Comparison of ENCODE assay signal across 11 cellular contexts in the genomic region with DNA sequence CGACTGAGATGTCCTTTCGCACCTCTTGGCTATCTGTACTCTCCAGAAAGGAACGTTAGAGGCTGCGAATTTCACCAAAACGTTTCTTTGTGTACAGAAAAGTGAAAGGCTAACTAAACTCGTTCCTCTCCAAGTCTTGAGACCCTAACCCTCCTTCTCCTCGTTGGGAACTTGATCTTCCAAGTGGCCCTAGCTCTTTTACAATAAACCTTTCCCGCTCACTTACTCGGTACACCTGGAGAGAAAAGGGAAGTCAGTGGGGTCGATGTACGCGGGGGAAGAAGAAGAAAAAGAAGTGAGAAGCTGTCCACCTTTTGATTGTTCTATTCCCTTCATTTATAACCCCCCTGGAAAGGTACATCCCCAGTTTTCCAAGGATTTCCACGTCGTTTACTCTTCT.
DNase-seq lines count a peak whose midpoint lies in the region; ATAC-seq lines count a peak whose summit lies in the region.
"Had no signal": no experiment of that assay in that cellular context is flagged by ENCODE, and none has a peak within 500 bp of the region (broad histone marks: within the 10 kb centered on the region; RNA-seq: fewer than 3 reads in every experiment).

No MANE protein-coding gene starts in this region.

- no peaks in the 10 kb centered on the region for H3K36me3 ChIP-seq in subcutaneous abdominal adipose tissue (ENCODE audit: control insufficient read depth in 5 of 5, insufficient read depth in 5 of 5, low read length in 5 of 5)

- H3K4me1 Mint-ChIP-seq in activated CD4-positive, alpha-beta T cell treated with anti-CD3 and anti-CD28 coated beads, Interleukin-2, amount 10 ng/mL, durations not matched to agents 24 days and 14 days: peaks cover 34% of the 10 kb centered on the region
- peaks cover 26% of the 10 kb centered on the region for H3K4me1 Mint-ChIP-seq in activated naive CD8-positive, alpha-beta T cell treated with anti-CD3 and anti-CD28 coated beads, Interleukin-2, amount 10 ng/mL, durations not matched to agents 7 days and 5 days

- POLR2A ChIA-PET in activated naive CD8-positive, alpha-beta T cell treated with anti-CD3 and anti-CD28 coated beads, Interleukin-2, amount 10 ng/mL, durations not matched to agents 7 days and 5 days (lab: Charles Lee): no interaction called here

- peaks cover 4% of the 10 kb centered on the region for H3K9me3 Mint-ChIP-seq in activated CD4-positive, alpha-beta T cell treated with anti-CD3 and anti-CD28 coated beads, Interleukin-2, amount 10 ng/mL, durations not matched to agents 24 days and 14 days
- no peaks in the 10 kb centered on the region for H3K9me3 Mint-ChIP-seq in activated naive CD8-positive, alpha-beta T cell treated with anti-CD3 and anti-CD28 coated beads, Interleukin-2, amount 10 ng/mL, durations not matched to agents 7 days and 5 days

- intact Hi-C loops in activated CD4-positive, alpha-beta T cell treated with anti-CD3 and anti-CD28 coated beads, Interleukin-2, amount 10 ng/mL, durations not matched to agents 24 days and 14 days (cut with micrococcal nuclease): loop anchor here (5.0 to 10.0 kb wide), 5 partner anchors 331 to 1829 kb away; partner anchors contain the start of gene FOXP2

- H3K4me3 ChIP-seq in subcutaneous abdominal adipose tissue (ENCODE audit: low read depth in 1 of 5, low read length in 5 of 5): peak overlapping the region in 4 of 5 donors; percentile 65 to 88 (median 80)

- H3K36me3 Mint-ChIP-seq in activated CD4-positive, alpha-beta T cell treated with anti-CD3 and anti-CD28 coated beads, Interleukin-2, amount 10 ng/mL, durations not matched to agents 24 days and 14 days (ENCODE audit: low read depth): no peaks in the 10 kb centered on the region
- H3K36me3 Mint-ChIP-seq in activated naive CD8-positive, alpha-beta T cell treated with anti-CD3 and anti-CD28 coated beads, Interleukin-2, amount 10 ng/mL, durations not matched to agents 7 days and 5 days: peaks cover 2% of the 10 kb centered on the region

- peaks cover 4 to 63% (median 55%) of the 10 kb centered on the region in 5 donors for H3K4me1 ChIP-seq in subcutaneous abdominal adipose tissue (ENCODE audit: control insufficient read depth in 5 of 5, insufficient read depth in 5 of 5, low read length in 5 of 5)

- H3K27me3 Mint-ChIP-seq in activated CD4-positive, alpha-beta T cell treated with anti-CD3 and anti-CD28 coated beads, Interleukin-2, amount 10 ng/mL, durations not matched to agents 24 days and 14 days: peaks cover 79% of the 10 kb centered on the region
- H3K27me3 Mint-ChIP-seq in activated naive CD8-positive, alpha-beta T cell treated with anti-CD3 and anti-CD28 coated beads, Interleukin-2, amount 10 ng/mL, durations not matched to agents 7 days and 5 days: peaks cover 82% of the 10 kb centered on the region

- ATAC-seq in activated naive CD8-positive, alpha-beta T cell treated with anti-CD3 and anti-CD28 coated beads, Interleukin-2, amount 10 ng/mL, durations not matched to agents 7 days and 5 days (ENCODE audit: low read depth): no peak
- ATAC-seq in GM19324 (IDR thresholded peaks at IDR 0.05; ENCODE audit: low FRiP score, unreplicated experiment): no peak

- DNase-seq in activated CD4-positive, alpha-beta T cell treated with anti-CD3 and anti-CD28 coated beads, Interleukin-2, amount 10 ng/mL, durations not matched to agents 24 days and 14 days: peak; percentile 56
- DNase-seq in activated CD4-positive, alpha-beta T cell treated with anti-CD3 and anti-CD28 coated beads, Interleukin-2, amount 50 U/mL, for 4 hours: no peak
- DNase-seq in activated naive CD8-positive, alpha-beta T cell treated with anti-CD3 and anti-CD28 coated beads, Interleukin-2, amount 10 ng/mL, durations not matched to agents 7 days and 5 days: no peak
- DNase-seq in left kidney (ENCODE audit: low read depth, low spot score) (peak; percentile 49), NCI-H510A treated with DMSO at 0.1 percent for 48 hours (lab: John Stamatoyannopoulos, UW) (no peak), H4 (ENCODE audit: low spot score) (no peak)
- DNase-seq: activated naive CD4-positive, alpha-beta T cell treated with Interleukin-2 at 50 U/mL for 16 hours; stimulated activated CD4-positive, alpha-beta T cell treated with anti-CD3 and anti-CD28 coated beads, Interleukin-12 subunit alpha, Interleukin-12 subunit beta, amount 100 ng/mL, for 4 hours; SW 1271 had no signal

- H3K9ac ChIP-seq in subcutaneous abdominal adipose tissue (ENCODE audit: low read length in 5 of 5): no peak overlapping the region

- H3K9me3 ChIP-seq in subcutaneous abdominal adipose tissue (ENCODE audit: control insufficient read depth in 5 of 5, low read length in 5 of 5): no peaks in the 10 kb centered on the region

- H3K27ac Mint-ChIP-seq in activated CD4-positive, alpha-beta T cell treated with anti-CD3 and anti-CD28 coated beads, Interleukin-2, amount 10 ng/mL, durations not matched to agents 24 days and 14 days: peak overlapping the region; percentile 37
- no peak overlapping the region for H3K27ac Mint-ChIP-seq in activated naive CD8-positive, alpha-beta T cell treated with anti-CD3 and anti-CD28 coated beads, Interleukin-2, amount 10 ng/mL, durations not matched to agents 7 days and 5 days

- H3K27ac ChIP-seq in subcutaneous abdominal adipose tissue (ENCODE audit: low read depth, low read length): peak overlapping the region; percentile 96

- peak overlapping the region; percentile 28 for H3K4me3 Mint-ChIP-seq in activated CD4-positive, alpha-beta T cell treated with anti-CD3 and anti-CD28 coated beads, Interleukin-2, amount 10 ng/mL, durations not matched to agents 24 days and 14 days
- peak overlapping the region; percentile 11 for H3K4me3 Mint-ChIP-seq in activated naive CD8-positive, alpha-beta T cell treated with anti-CD3 and anti-CD28 coated beads, Interleukin-2, amount 10 ng/mL, durations not matched to agents 7 days and 5 days

- H3K27me3 ChIP-seq in subcutaneous abdominal adipose tissue (ENCODE audit: control insufficient read depth in 5 of 5, insufficient read depth in 4 of 5, low read length in 5 of 5): peaks cover 0 to 38% (median 13%) of the 10 kb centered on the region in 5 donors

Comparison
In these comparisons a context has a peak if more than half of its experiments do, and no peak if none do; other contexts are left out.
1. DNase-seq: peak in activated CD4-positive, alpha-beta T cell treated with anti-CD3 and anti-CD28 coated beads, Interleukin-2, amount 10 ng/mL, durations not matched to agents 24 days and 14 days (single experiment) and left kidney (single experiment); none in activated CD4-positive, alpha-beta T cell treated with anti-CD3 and anti-CD28 coated beads, Interleukin-2, amount 50 U/mL, for 4 hours (0 of 2), activated naive CD8-positive, alpha-beta T cell treated with anti-CD3 and anti-CD28 coated beads, Interleukin-2, amount 10 ng/mL, durations not matched to agents 7 days and 5 days (single experiment), NCI-H510A treated with DMSO at 0.1 percent for 48 hours (single experiment) and H4 (single experiment).